Comparison of ENCODE assay signal across 15 cellular contexts in genomic region chr3:113268306-113268705, GRCh38. TPM values are rescaled to one million over a fixed set of nuclear protein-coding genes. Genes with fewer than 3 reads are reported as not detected.
"Had no signal": no experiment of that assay in that cellular context is flagged by ENCODE, and none has a peak within 500 bp of the region (broad histone marks: within the 10 kb centered on the region; RNA-seq: fewer than 3 reads in every experiment).

No MANE protein-coding gene starts in this region.

- H3K4me3 ChIP-seq: body of pancreas, lung, prostate gland, skin epidermis, upper lobe of left lung had no signal

- H3K4me1 ChIP-seq: upper lobe of left lung had no signal

- DNase-seq: activated CD4-positive, alpha-beta memory T cell treated with anti-CD3 and anti-CD28 coated beads, Interleukin-2, amount 10 ng/mL, durations not matched to agents 7 days and 5 days; activated CD4-positive, alpha-beta T cell treated with anti-CD3 and anti-CD28 coated beads for 36 hours; activated CD8-positive, alpha-beta memory T cell treated with anti-CD3 and anti-CD28 coated beads, Interleukin-2, amount 10 ng/mL, durations not matched to agents 7 days and 5 days; activated naive CD4-positive, alpha-beta T cell treated with anti-CD3 and anti-CD28 coated beads for 36 hours; body of pancreas; central memory CD4-positive, alpha-beta T cell; head of caudate nucleus; kidney; right cardiac atrium; upper lobe of left lung had no signal

- H3K9me3 ChIP-seq: body of pancreas, prostate gland, upper lobe of left lung had no signal

- H3K36me3 ChIP-seq: upper lobe of left lung had no signal

- H3K27ac ChIP-seq: body of pancreas, prostate gland, upper lobe of left lung had no signal

- ATAC-seq: activated CD4-positive, alpha-beta T cell treated with anti-CD3 and anti-CD28 coated beads for 36 hours; activated CD8-positive, alpha-beta memory T cell treated with anti-CD3 and anti-CD28 coated beads, Interleukin-2, amount 10 ng/mL, durations not matched to agents 7 days and 5 days; body of pancreas; left lobe of liver; right cardiac atrium; WTC11 had no signal

- H3K27me3 ChIP-seq: body of pancreas, upper lobe of left lung had no signal

RNA-seq across cellular contexts. Expression of gene BOC, which starts 56.9 kb away (rescaled TPM):
- total RNA-seq: activated CD4-positive, alpha-beta memory T cell treated with anti-CD3 and anti-CD28 coated beads, Interleukin-2, amount 10 ng/mL, durations not matched to agents 7 days and 5 days; activated CD8-positive, alpha-beta memory T cell treated with anti-CD3 and anti-CD28 coated beads, Interleukin-2, amount 10 ng/mL, durations not matched to agents 7 days and 5 days had no signal
